In the genomic region with DNA sequence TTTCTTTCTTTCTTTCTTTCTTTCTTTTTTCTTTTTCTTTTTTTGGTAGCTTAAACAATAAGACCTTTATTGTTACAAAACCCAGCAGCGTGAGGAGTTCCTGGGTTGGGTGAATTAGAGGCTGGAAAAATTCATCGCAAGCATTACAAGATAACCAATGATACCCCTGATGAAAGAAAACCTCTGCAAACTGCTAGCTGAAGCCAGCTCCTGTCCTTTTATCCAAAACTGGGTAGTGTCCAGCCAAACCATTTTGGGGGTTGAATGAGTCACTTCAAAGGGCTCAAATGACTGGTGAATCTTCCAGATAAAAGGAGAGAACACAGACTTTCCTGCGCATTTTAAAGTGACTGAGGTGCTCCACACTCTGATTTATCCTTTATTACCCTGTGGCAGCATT, we compare ENCODE assay signal across 1 cellular context.
TF ChIP-seq lines count a peak whose summit lies in the region.

No MANE protein-coding gene starts in this region.

TF ChIP-seq in IMR-90, 13 proteins besides CTCF, POLR2A, EP300 and RAD21 (continued from another document):
- no peak for TF ChIP-seq MAZ (IDR thresholded peaks at IDR 0.05; ENCODE audit: borderline replicate concordance, low read depth, low read length)
- TF ChIP-seq MXI1 (IDR thresholded peaks at IDR 0.05; ENCODE audit: borderline replicate concordance, low read depth, low read length), result no peak
- no peak for TF ChIP-seq BHLHE40 (IDR thresholded peaks at IDR 0.05; ENCODE audit: low read depth, low read length)
- TF ChIP-seq, protein P1, sequence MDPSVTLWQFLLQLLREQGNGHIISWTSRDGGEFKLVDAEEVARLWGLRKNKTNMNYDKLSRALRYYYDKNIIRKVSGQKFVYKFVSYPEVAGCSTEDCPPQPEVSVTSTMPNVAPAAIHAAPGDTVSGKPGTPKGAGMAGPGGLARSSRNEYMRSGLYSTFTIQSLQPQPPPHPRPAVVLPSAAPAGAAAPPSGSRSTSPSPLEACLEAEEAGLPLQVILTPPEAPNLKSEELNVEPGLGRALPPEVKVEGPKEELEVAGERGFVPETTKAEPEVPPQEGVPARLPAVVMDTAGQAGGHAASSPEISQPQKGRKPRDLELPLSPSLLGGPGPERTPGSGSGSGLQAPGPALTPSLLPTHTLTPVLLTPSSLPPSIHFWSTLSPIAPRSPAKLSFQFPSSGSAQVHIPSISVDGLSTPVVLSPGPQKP (IDR thresholded peaks at IDR 0.05; ENCODE audit: borderline replicate concordance, low read depth, low read length), result no peak
- TF ChIP-seq, protein P2, sequence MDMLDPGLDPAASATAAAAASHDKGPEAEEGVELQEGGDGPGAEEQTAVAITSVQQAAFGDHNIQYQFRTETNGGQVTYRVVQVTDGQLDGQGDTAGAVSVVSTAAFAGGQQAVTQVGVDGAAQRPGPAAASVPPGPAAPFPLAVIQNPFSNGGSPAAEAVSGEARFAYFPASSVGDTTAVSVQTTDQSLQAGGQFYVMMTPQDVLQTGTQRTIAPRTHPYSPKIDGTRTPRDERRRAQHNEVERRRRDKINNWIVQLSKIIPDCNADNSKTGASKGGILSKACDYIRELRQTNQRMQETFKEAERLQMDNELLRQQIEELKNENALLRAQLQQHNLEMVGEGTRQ (IDR thresholded peaks at IDR 0.05; ENCODE audit: low read depth, low read length), result no peak
- no peak for TF ChIP-seq MAFK (IDR thresholded peaks at IDR 0.05; ENCODE audit: low read depth, low read length)
- TF ChIP-seq RCOR1 (IDR thresholded peaks at IDR 0.05; ENCODE audit: insufficient replicate concordance, low read length), result no peak
- TF ChIP-seq FOS (IDR thresholded peaks at IDR 0.05; ENCODE audit: low read depth, low read length), result no peak
- TF ChIP-seq RFX5 (IDR thresholded peaks at IDR 0.05; ENCODE audit: low read depth, low read length), result no peak
- TF ChIP-seq CHD1 (IDR thresholded peaks at IDR 0.05; ENCODE audit: low read depth, low read length), result no peak
- TF ChIP-seq SMC3 (IDR thresholded peaks at IDR 0.05; ENCODE audit: low read depth, low read length), result no peak
